31 cellular contexts compared by ENCODE assay signal in genomic region chr4:112771-113170, GRCh38.
"Had no signal": no experiment of that assay in that cellular context is flagged by ENCODE, and none has a peak within 500 bp of the region (broad histone marks: within the 10 kb centered on the region; RNA-seq: fewer than 3 reads in every experiment).

No MANE protein-coding gene starts in this region.

- H2AFZ ChIP-seq: parathyroid adenoma had no signal

- DNase-seq: naive thymus-derived CD8-positive, alpha-beta T cell; nephron progenitor cell; nucleus accumbens; ovary; posterior cingulate gyrus; psoas muscle; right cardiac atrium; right lobe of liver; sigmoid colon; small intestine; stimulated activated CD4-positive, alpha-beta T cell treated with anti-CD3 and anti-CD28 coated beads, Interleukin-15, amount 100 ng/mL, for 24 hours; stimulated activated CD4-positive, alpha-beta T cell treated with anti-CD3 and anti-CD28 coated beads, Interleukin-2, amount 100 ng/mL, for 24 hours; stimulated activated CD4-positive, alpha-beta T cell treated with anti-CD3 and anti-CD28 coated beads, Interleukin-2, amount 100 ng/mL, for 48 hours; stimulated activated CD4-positive, alpha-beta T cell treated with anti-CD3 and anti-CD28 coated beads, Interleukin-4, amount 100 ng/mL, for 24 hours; stimulated activated naive CD4-positive, alpha-beta T cell; stimulated activated naive CD8-positive, alpha-beta T cell treated with anti-CD3 and anti-CD28 coated beads, Interleukin-15, amount 100 ng/mL, for 72 hours; stimulated activated naive CD8-positive, alpha-beta T cell treated with anti-CD3 and anti-CD28 coated beads, Interleukin-15, Interleukin-2, amounts not matched to agents 100 U/mL and 50 U/mL, for 24 hours; substantia nigra; testis; tibial artery; transverse colon; upper lobe of right lung; uterus had no signal

- H3K36me3 ChIP-seq: neutrophil, ovary, right lobe of liver, sigmoid colon, suprapubic skin, tibial artery, transverse colon, upper lobe of right lung, uterus had no signal

- H3K27me3 Mint-ChIP-seq: progenitor cell of endocrine pancreas had no signal

- H3K4me1 Mint-ChIP-seq: nephron progenitor cell, neural crest cell had no signal

- H3K9me3 ChIP-seq: psoas muscle, right lobe of liver, testis, transverse colon, upper lobe of right lung, uterus had no signal

- H3K27ac Mint-ChIP-seq: naive thymus-derived CD8-positive, alpha-beta T cell; nephron progenitor cell; progenitor cell of endocrine pancreas; stimulated activated effector memory CD8-positive, alpha-beta T cell treated with anti-CD3 and anti-CD28 coated beads, Interleukin-12 subunit alpha, Interleukin-12 subunit beta, amount 100 ng/mL, for 72 hours; stimulated activated naive CD8-positive, alpha-beta T cell treated with anti-CD3 and anti-CD28 coated beads, Interleukin-15, amount 100 ng/mL, for 72 hours; type B pancreatic cell had no signal

- H3K79me2 ChIP-seq: parathyroid adenoma had no signal

- H3K9ac ChIP-seq: parathyroid adenoma had no signal

- H3K36me3 Mint-ChIP-seq: stimulated activated effector memory CD8-positive, alpha-beta T cell treated with anti-CD3 and anti-CD28 coated beads, Interleukin-12 subunit alpha, Interleukin-12 subunit beta, amount 100 ng/mL, for 72 hours had no signal

- H3K4me1 ChIP-seq: parathyroid adenoma, psoas muscle, right lobe of liver, transverse colon, upper lobe of right lung, uterus had no signal

- H3K27ac ChIP-seq: neutrophil, ovary, parathyroid adenoma, psoas muscle, right lobe of liver, sigmoid colon, suprapubic skin, testis, tibial artery, transverse colon, upper lobe of right lung, uterus had no signal

- H3K4me3 Mint-ChIP-seq: naive thymus-derived CD8-positive, alpha-beta T cell; natural killer cell treated with Interleukin-12 subunit alpha and Interleukin-12 subunit beta and Interleukin-15 and Interleukin-18, amount 100 ng/mL, for 72 hours; nephron progenitor cell; neural crest cell; stimulated activated effector memory CD8-positive, alpha-beta T cell treated with anti-CD3 and anti-CD28 coated beads, Interleukin-12 subunit alpha, Interleukin-12 subunit beta, amount 100 ng/mL, for 72 hours; stimulated activated naive CD8-positive, alpha-beta T cell treated with anti-CD3 and anti-CD28 coated beads, Interleukin-15, amount 100 ng/mL, for 72 hours; type B pancreatic cell had no signal

- ATAC-seq: naive thymus-derived CD8-positive, alpha-beta T cell; natural killer cell treated with Interleukin-12 subunit alpha and Interleukin-12 subunit beta and Interleukin-15 and Interleukin-18, amount 100 ng/mL, for 72 hours; psoas muscle; right cardiac atrium; right lobe of liver; stimulated activated effector memory CD8-positive, alpha-beta T cell treated with anti-CD3 and anti-CD28 coated beads, Interleukin-12 subunit alpha, Interleukin-12 subunit beta, amount 100 ng/mL, for 72 hours; stimulated activated naive CD8-positive, alpha-beta T cell treated with anti-CD3 and anti-CD28 coated beads, Interleukin-15, amount 100 ng/mL, for 72 hours; stimulated activated naive CD8-positive, alpha-beta T cell treated with anti-CD3 and anti-CD28 coated beads, Interleukin-15, Interleukin-2, amounts not matched to agents 100 U/mL and 50 U/mL, for 24 hours; upper lobe of right lung had no signal

- H3K27me3 ChIP-seq: ovary, testis had no signal

- H3K4me3 ChIP-seq: ovary, psoas muscle, right lobe of liver, sigmoid colon, suprapubic skin, testis, tibial artery, transverse colon, upper lobe of right lung, uterus had no signal
